ENCODE assay signal across 1 cellular context in genomic region chr1:22326372-22326915, GRCh38.
TF ChIP-seq lines count a peak whose summit lies in the region.

No MANE protein-coding gene starts in this region.

TF ChIP-seq in K562, 482 proteins besides CTCF, POLR2A, EP300 and RAD21 (continued from another document):
- TF ChIP-seq MXI1 (IDR thresholded peaks at IDR 0.05; ENCODE audit: low read depth, low read length) (no peak), KLF1 (tag; IDR thresholded peaks at IDR 0.05) (no peak), ZFP91 (CRISPR knock-in tag; IDR thresholded peaks at IDR 0.05) (no peak), ZFX (CRISPR knock-in tag; IDR thresholded peaks at IDR 0.05) (no peak), KLF6 (CRISPR knock-in tag; IDR thresholded peaks at IDR 0.05; ENCODE audit: borderline replicate concordance) (no peak), CAMTA2 (CRISPR knock-in tag; conservative IDR thresholded peaks at IDR 0.05) (no peak), NR1H2 (CRISPR knock-in tag; IDR thresholded peaks at IDR 0.05) (no peak), SRSF3 (IDR thresholded peaks at IDR 0.05; ENCODE audit: insufficient read depth, low read length) (no peak), RBM39 (optimal IDR thresholded peaks at IDR 0.05; ENCODE audit: low read depth, low read length) (no peak), DIDO1 (tag; IDR thresholded peaks at IDR 0.05; ENCODE audit: low read depth) (no peak), OTX1 (CRISPR knock-in tag; IDR thresholded peaks at IDR 0.05) (no peak), CREB3 (tag; conservative IDR thresholded peaks at IDR 0.05; ENCODE audit: low read depth) (no peak)
